Comparison of ENCODE assay signal across 1 cellular context in genomic region chr9:34701769-34702736, GRCh38.
TF ChIP-seq lines count a peak whose summit lies in the region.

No MANE protein-coding gene starts in this region.

TF ChIP-seq in IMR-90, 13 proteins besides CTCF, POLR2A, EP300 and RAD21:
- TF ChIP-seq SMC3 (IDR thresholded peaks at IDR 0.05; ENCODE audit: low read depth, low read length) (peak; percentile 77), MAZ (IDR thresholded peaks at IDR 0.05; ENCODE audit: borderline replicate concordance, low read depth, low read length) (peak; percentile 69; the same call in 1 of the 2 replicates), MAFK (IDR thresholded peaks at IDR 0.05; ENCODE audit: low read depth, low read length) (0 out of 2 replicates have a peak, but pooled peaks have one; percentile 0), MXI1 (IDR thresholded peaks at IDR 0.05; ENCODE audit: borderline replicate concordance, low read depth, low read length) (no peak)
- TF ChIP-seq, protein P1, sequence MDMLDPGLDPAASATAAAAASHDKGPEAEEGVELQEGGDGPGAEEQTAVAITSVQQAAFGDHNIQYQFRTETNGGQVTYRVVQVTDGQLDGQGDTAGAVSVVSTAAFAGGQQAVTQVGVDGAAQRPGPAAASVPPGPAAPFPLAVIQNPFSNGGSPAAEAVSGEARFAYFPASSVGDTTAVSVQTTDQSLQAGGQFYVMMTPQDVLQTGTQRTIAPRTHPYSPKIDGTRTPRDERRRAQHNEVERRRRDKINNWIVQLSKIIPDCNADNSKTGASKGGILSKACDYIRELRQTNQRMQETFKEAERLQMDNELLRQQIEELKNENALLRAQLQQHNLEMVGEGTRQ (IDR thresholded peaks at IDR 0.05; ENCODE audit: low read depth, low read length): no peak
